ENCODE assay signal across 14 cellular contexts in genomic region chr17:40952675-40953074, GRCh38. TPM values are rescaled to one million over a fixed set of nuclear protein-coding genes. Genes with fewer than 3 reads are reported as not detected.
DNase-seq lines count a peak whose midpoint lies in the region; ATAC-seq, FAIRE-seq and TF ChIP-seq lines count a peak whose summit lies in the region.
"Had no signal": no experiment of that assay in that cellular context is flagged by ENCODE, and none has a peak within 500 bp of the region (broad histone marks: within the 10 kb centered on the region; RNA-seq: fewer than 3 reads in every experiment).

No MANE protein-coding gene starts in this region.

- no peaks in the 10 kb centered on the region for H3K9me2 ChIP-seq in HCT116 (ENCODE audit: insufficient read depth)

- no peak overlapping the region for H2AFZ ChIP-seq in HCT116 (ENCODE audit: low read depth, low read length, poor library complexity, severe bottlenecking)

- in situ Hi-C loops in astrocyte of the spinal cord (cut with HindIII; ENCODE audit: low sequenced_read_pairs) = no loop called here

- CTCF ChIA-PET in A549 (lab: Yijun Ruan, JAX) (interaction anchor here (0.7 to 1.6 kb wide), 5 partner anchors 9 to 596 kb away, joined by 3 to 8 read pairs (median 3); partner anchors contain the start of gene KRT39), HCT116 (lab: Charles Lee) (no interaction called here)

- TF ChIP-seq RAD21 in A549 (conservative IDR thresholded peaks at IDR 0.05 in 1 of 2, IDR thresholded peaks at IDR 0.05 in 1 of 2) = no peak
- no peak for TF ChIP-seq RAD21 in HCT116 (IDR thresholded peaks at IDR 0.05; ENCODE audit: low read depth)

- POLR2A ChIA-PET in A549 (lab: Yijun Ruan, JAX) (no interaction called here), HCT116 (lab: Charles Lee) (interaction anchor here (0.8 to 1.6 kb wide), 5 partner anchors 16 to 737 kb away, joined by 3 to 4 read pairs (median 3); no protein-coding TSS in a partner anchor)

- H3K27me3 ChIP-seq in HCT116 (ENCODE audit: insufficient read depth, low read length) = no peaks in the 10 kb centered on the region
- no peaks in the 10 kb centered on the region for H3K27me3 ChIP-seq in kidney epithelial cell (ENCODE audit: control insufficient read depth, insufficient read depth, low read length)
- peaks cover 0 to 3% of the 10 kb centered on the region in 2 donors for H3K27me3 ChIP-seq in uterus
- H3K27me3 ChIP-seq: BLaER1 had no signal

- H3K4me3 ChIP-seq in A549 (no peak overlapping the region), HCT116 (replicated peaks in 1 of 2; ENCODE audit: low read depth in 1 of 2, low read length in 2 of 2) (no peak overlapping the region), astrocyte of the spinal cord (ENCODE audit: low read depth, low read length) (no peak overlapping the region), kidney epithelial cell (ENCODE audit: low read depth, low read length) (no peak overlapping the region), uterus (no peak overlapping the region)
- H3K4me3 ChIP-seq: BLaER1 had no signal

- H3K27ac ChIP-seq in A549 = peak overlapping the region in 1 of 2 experiments; percentile 54; a peak in 3 of 6 replicates
- H3K27ac ChIP-seq in HCT116 (ENCODE audit: low read depth, low read length) = peak overlapping the region; percentile 99
- no peak overlapping the region for H3K27ac ChIP-seq in uterus
- H3K27ac ChIP-seq: BLaER1 had no signal

- no peak for ATAC-seq in A549
- no peak for ATAC-seq in HCT116
- ATAC-seq in GM21423 (IDR thresholded peaks at IDR 0.05; ENCODE audit: unreplicated experiment) = no peak

- intact Hi-C loops in HCT116 (cut with micrococcal nuclease) (no loop called here), uterus (cut with DNase I; ENCODE audit: low total_unique reads) (no loop called here)

- H3K9me3 ChIP-seq in A549 (no peaks in the 10 kb centered on the region), HCT116 (ENCODE audit: control insufficient read depth in 1 of 2, insufficient read depth in 1 of 2, low read depth in 1 of 2, low read length in 2 of 2) (no peaks in the 10 kb centered on the region), uterus (no peaks in the 10 kb centered on the region)
- H3K9me3 ChIP-seq: BLaER1 had no signal

- H3K4me2 ChIP-seq in A549 (0 out of 3 replicates have a peak overlapping the region, but pooled peaks have one; percentile 0), HCT116 (ENCODE audit: low read length) (peak overlapping the region; percentile 55)
- H3K4me2 ChIP-seq: BLaER1 had no signal

- no peak for TF ChIP-seq EP300 in A549 (IDR thresholded peaks at IDR 0.05)

- no peaks in the 10 kb centered on the region for H3K79me2 ChIP-seq in HCT116 (ENCODE audit: insufficient read depth, low read length)

- peak; percentile 81 for FAIRE-seq in A549 (lab: Jason Lieb, UNC)

- no peaks in the 10 kb centered on the region for H4K20me1 ChIP-seq in HCT116 (ENCODE audit: insufficient read depth)
- H4K20me1 ChIP-seq: BLaER1 had no signal

- no peaks in the 10 kb centered on the region for H3K36me3 ChIP-seq in HCT116 (ENCODE audit: control insufficient read depth in 1 of 2, insufficient read depth in 2 of 2, low read length in 2 of 2)
- no peaks in the 10 kb centered on the region for H3K36me3 ChIP-seq in kidney epithelial cell (ENCODE audit: control insufficient read depth, insufficient read depth, low read length)
- no peaks in the 10 kb centered on the region for H3K36me3 ChIP-seq in uterus
- H3K36me3 ChIP-seq: BLaER1 had no signal

- DNase-seq in A549 (ENCODE audit: low read depth in 1 of 2, low spot score in 1 of 2) (peak in 1 of 2 experiments; percentile 33), HCT116 (ENCODE audit: low read depth, low spot score) (no peak), astrocyte of the spinal cord (ENCODE audit: low read depth, low spot score) (peak; percentile 68), kidney epithelial cell (ENCODE audit: low read depth) (peak; percentile 71), uterus (no peak), DMS79 (lab: John Stamatoyannopoulos, UW) (no peak), GM20000 (ENCODE audit: low spot score) (no peak)
- DNase-seq: activated CD4-positive, alpha-beta T cell treated with anti-CD3 and anti-CD28 coated beads, Interleukin-2, amount 50 U/mL, for 4 hours; activated naive CD4-positive, alpha-beta T cell treated with anti-CD3 and anti-CD28 coated beads for 36 hours; NCI-H1092 treated with DMSO at 0.1 percent for 48 hours; nephron progenitor cell; stimulated activated naive CD4-positive, alpha-beta T cell had no signal

- 46% methylated on average over 1 of the region's 1 CpG for WGBS in A549 (ENCODE audit: missing lambda C conversion rate)

- no peak for TF ChIP-seq CTCF in A549 (IDR thresholded peaks at IDR 0.05)
- TF ChIP-seq CTCF in HCT116 (IDR thresholded peaks at IDR 0.05 in 2 of 3, conservative IDR thresholded peaks at IDR 0.05 in 1 of 3; ENCODE audit: borderline replicate concordance in 1 of 3, insufficient read depth in 1 of 3, low read depth in 2 of 3, low read length in 2 of 3) = no peak
- no peak for TF ChIP-seq CTCF in astrocyte of the spinal cord (IDR thresholded peaks at IDR 0.05; ENCODE audit: low read depth, low read length)
- no peak for TF ChIP-seq CTCF in kidney epithelial cell (IDR thresholded peaks at IDR 0.05; ENCODE audit: insufficient read depth, low read length, poor library complexity, severe bottlenecking)
- TF ChIP-seq CTCF in uterus (IDR thresholded peaks at IDR 0.05) = no peak
- TF ChIP-seq CTCF in GM20000 (IDR thresholded peaks at IDR 0.05; ENCODE audit: extremely low read depth, missing control alignments) = no peak

- peak overlapping the region; percentile 63 for H3K9ac ChIP-seq in HCT116 (ENCODE audit: low read length)
- H3K9ac ChIP-seq: BLaER1 had no signal

- TF ChIP-seq POLR2A in A549 (IDR thresholded peaks at IDR 0.05; ENCODE audit: low read length) (no peak), HCT116 (IDR thresholded peaks at IDR 0.05; ENCODE audit: borderline replicate concordance, extremely low read depth, insufficient read depth, insufficient read length) (no peak), uterus (IDR thresholded peaks at IDR 0.05) (no peak)

- BruUV-seq in HCT116 (replicated peaks; lab: Mats Ljungman, UMichigan) = no TSS peak

- peaks cover 35% of the 10 kb centered on the region for H3K4me1 ChIP-seq in A549
- H3K4me1 ChIP-seq in HCT116 (ENCODE audit: control insufficient read depth in 1 of 2, insufficient read depth in 2 of 2, low read length in 2 of 2) = peaks cover 82 to 99% of the 10 kb centered on the region in 2 experiments
- H3K4me1 ChIP-seq in uterus = no peaks in the 10 kb centered on the region
- H3K4me1 ChIP-seq: BLaER1 had no signal

- RAD21 ChIA-PET in HCT116 (lab: Charles Lee; ENCODE audit: low non-redundant PET in 1 of 2, low total read pairs in 2 of 2, uncharacterized antibody in 2 of 2, unreplicated experiment in 2 of 2) = no interaction called here

TF ChIP-seq in A549, 52 proteins besides CTCF, POLR2A, EP300 and RAD21 (continues in another document):
- TF ChIP-seq FOSB (CRISPR knock-in tag; IDR thresholded peaks at IDR 0.05) (no peak), MAZ (IDR thresholded peaks at IDR 0.05; ENCODE audit: borderline replicate concordance, low read depth, low read length) (no peak)

TF ChIP-seq in HCT116, 20 proteins besides CTCF, POLR2A, EP300 and RAD21 (continues in another document):
- TF ChIP-seq ZNF274 (IDR thresholded peaks at IDR 0.05; ENCODE audit: low read depth, low read length) = no peak

RNA-seq across cellular contexts. Expression of gene KRT39, which starts 14.1 kb away (rescaled TPM):
- not detected in 2 replicates for polyA plus RNA-seq in A549 (2011; rRNA removed)
- polyA plus RNA-seq in A549 (2012; cell fraction: cytosol; rRNA removed) = not detected in 2 replicates
- polyA plus RNA-seq in A549 (2012; cell fraction: nucleus; rRNA removed) = not detected in 2 replicates
- polyA plus RNA-seq in A549 (2017; fragmentation: RNase III; extraction: RNeasy Plus Mini Kit Qiagen cat#74134 plus additional on column Dnase treatment) = not detected in 3 replicates
- polyA minus RNA-seq in A549 (2011; rRNA and poly(A)+ RNA removed) = not detected in 2 replicates
- total RNA-seq in HCT116 (2021; ENCODE audit: unreplicated experiment) = not detected
- polyA plus RNA-seq in HCT116 (2012) = 0.09 and 0.10 TPM in 2 replicates
- not detected in 2 replicates for total RNA-seq in kidney epithelial cell
- total RNA-seq in uterus = not detected
- total RNA-seq: activated naive CD4-positive, alpha-beta T cell treated with anti-CD3 and anti-CD28 coated beads for 36 hours had no signal

RNA-seq across cellular contexts. Expression of gene KRT23, which starts 15.2 kb away (rescaled TPM):
- polyA plus RNA-seq in A549 (2011; rRNA removed) (not detected in 2 replicates), A549 (2017; fragmentation: RNase III; extraction: RNeasy Plus Mini Kit Qiagen cat#74134 plus additional on column Dnase treatment) (not detected in 3 replicates)
- polyA plus RNA-seq in A549 (2012; cell fraction: cytosol; rRNA removed) = not detected in 2 replicates
- polyA plus RNA-seq in A549 (2012; cell fraction: nucleus; rRNA removed) = not detected in 2 replicates
- not detected in 2 replicates for polyA minus RNA-seq in A549 (2011; rRNA and poly(A)+ RNA removed)
- total RNA-seq in HCT116 (2021; ENCODE audit: unreplicated experiment) (19.0 TPM), kidney epithelial cell (24.2 and 25.9 TPM in 2 replicates), uterus (1 to 10 TPM in 1 of 4 donors, under 1 TPM in 1, not detected in 2; 0.79 to 3.1 TPM)
- 19.4 and 19.7 TPM in 2 replicates for polyA plus RNA-seq in HCT116 (2012)
- total RNA-seq: activated naive CD4-positive, alpha-beta T cell treated with anti-CD3 and anti-CD28 coated beads for 36 hours had no signal

RNA-seq across cellular contexts. Expression of gene KRT40, which starts 31.5 kb away (rescaled TPM):
- polyA plus RNA-seq in A549 (2011; rRNA removed) (not detected in 2 replicates), A549 (2017; fragmentation: RNase III; extraction: RNeasy Plus Mini Kit Qiagen cat#74134 plus additional on column Dnase treatment) (not detected in 3 replicates)
- not detected in 2 replicates for polyA plus RNA-seq in A549 (2012; cell fraction: cytosol; rRNA removed)
- not detected in 2 replicates for polyA plus RNA-seq in A549 (2012; cell fraction: nucleus; rRNA removed)
- not detected in 2 replicates for polyA minus RNA-seq in A549 (2011; rRNA and poly(A)+ RNA removed)
- total RNA-seq in HCT116 (2021; ENCODE audit: unreplicated experiment) (not detected), kidney epithelial cell (not detected in 2 replicates), uterus (under 1 TPM in 1 of 4 donors, not detected in 3; 0.21 TPM)
- 0.04 TPM in 1 of 2 replicates, not detected in the other for polyA plus RNA-seq in HCT116 (2012)
- total RNA-seq: activated naive CD4-positive, alpha-beta T cell treated with anti-CD3 and anti-CD28 coated beads for 36 hours had no signal

RNA-seq across cellular contexts. Expression of gene KRTAP3-3, which starts 41.3 kb away (rescaled TPM):
- polyA plus RNA-seq in A549 (2011; rRNA removed) = not detected in 2 replicates
- polyA plus RNA-seq in A549 (2012; cell fraction: cytosol; rRNA removed) = not detected in 2 replicates
- not detected in 2 replicates for polyA plus RNA-seq in A549 (2012; cell fraction: nucleus; rRNA removed)
- not detected in 3 replicates for polyA plus RNA-seq in A549 (2017; fragmentation: RNase III; extraction: RNeasy Plus Mini Kit Qiagen cat#74134 plus additional on column Dnase treatment)
- not detected in 2 replicates for polyA minus RNA-seq in A549 (2011; rRNA and poly(A)+ RNA removed)
- not detected for total RNA-seq in HCT116 (2021; ENCODE audit: unreplicated experiment)
- polyA plus RNA-seq in HCT116 (2012) = not detected in 2 replicates
- total RNA-seq in kidney epithelial cell = not detected in 2 replicates
- total RNA-seq in uterus = not detected
- total RNA-seq: activated naive CD4-positive, alpha-beta T cell treated with anti-CD3 and anti-CD28 coated beads for 36 hours had no signal

RNA-seq across cellular contexts. Expression of gene KRTAP3-2, which starts 47.0 kb away (rescaled TPM):
- polyA plus RNA-seq in A549 (2011; rRNA removed) = not detected in 2 replicates
- not detected in 2 replicates for polyA plus RNA-seq in A549 (2012; cell fraction: cytosol; rRNA removed)
- not detected in 2 replicates for polyA plus RNA-seq in A549 (2012; cell fraction: nucleus; rRNA removed)
- polyA plus RNA-seq in A549 (2017; fragmentation: RNase III; extraction: RNeasy Plus Mini Kit Qiagen cat#74134 plus additional on column Dnase treatment) = not detected in 3 replicates
- polyA minus RNA-seq in A549 (2011; rRNA and poly(A)+ RNA removed) = not detected in 2 replicates
- not detected for total RNA-seq in HCT116 (2021; ENCODE audit: unreplicated experiment)
- 0.15 TPM in 1 of 2 replicates, not detected in the other for polyA plus RNA-seq in HCT116 (2012)
- total RNA-seq in kidney epithelial cell = not detected in 2 replicates
- not detected for total RNA-seq in uterus
- total RNA-seq: activated naive CD4-positive, alpha-beta T cell treated with anti-CD3 and anti-CD28 coated beads for 36 hours had no signal

Comparison
In these comparisons a context has a peak if more than half of its experiments do, and no peak if none do; other contexts are left out.
1. DNase-seq: peak in astrocyte of the spinal cord (single experiment) and kidney epithelial cell (single experiment); none in HCT116 (single experiment), uterus (0 of 2), DMS79 (single experiment) and GM20000 (single experiment).
2. Of the 6 proteins assayed by ChIP-seq in both A549 and HCT116: peak only in A549: none; only in HCT116: CEBPB; in both: none; in neither: 5.